ENCODE assay signal across 17 cellular contexts in the genomic region with DNA sequence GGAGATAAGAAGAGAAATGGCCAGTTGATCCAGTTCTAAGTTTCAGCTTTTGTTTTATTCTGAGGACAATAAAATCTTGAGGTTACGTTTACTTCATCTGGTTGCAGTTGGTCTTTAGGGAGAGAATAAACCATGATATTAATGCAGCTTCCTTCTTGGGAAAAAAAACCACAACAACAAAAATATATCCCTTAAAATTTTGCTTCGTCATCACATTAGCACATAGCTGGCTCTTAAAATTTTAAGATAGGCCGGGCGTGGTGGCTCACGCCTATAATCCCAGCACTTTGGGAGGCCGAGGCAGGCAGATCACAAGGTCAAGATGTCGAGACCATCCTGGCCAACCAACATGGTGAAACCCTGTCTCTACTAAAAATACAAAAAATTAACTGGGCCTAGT.
A peak's percentile ranks its signal among the peaks of the same experiment; 100 is the strongest.
DNase-seq lines count a peak whose midpoint lies in the region; ATAC-seq, FAIRE-seq and TF ChIP-seq lines count a peak whose summit lies in the region.
"Had no signal": no experiment of that assay in that cellular context is flagged by ENCODE, and none has a peak within 500 bp of the region (broad histone marks: within the 10 kb centered on the region; RNA-seq: fewer than 3 reads in every experiment).

No MANE protein-coding gene starts in this region.

- H3K4me2 ChIP-seq in HepG2 (ENCODE audit: low read depth, low read length) = no peak overlapping the region
- H3K4me2 ChIP-seq in hepatocyte = no peak overlapping the region
- H3K4me2 ChIP-seq: BLaER1 had no signal

- H3K9me3 Mint-ChIP-seq in WTC11 = no peaks in the 10 kb centered on the region
- peaks cover 2% of the 10 kb centered on the region for H3K9me3 Mint-ChIP-seq in stimulated activated effector memory CD8-positive, alpha-beta T cell treated with anti-CD3 and anti-CD28 coated beads, Interleukin-12 subunit alpha, Interleukin-12 subunit beta, amount 100 ng/mL, for 72 hours
- no peaks in the 10 kb centered on the region for H3K9me3 Mint-ChIP-seq in activated T-cell treated with anti-CD3 and anti-CD28 coated beads, Interleukin-2, amount 50 U/mL, for 72 hours
- H3K9me3 Mint-ChIP-seq: CD4-positive, CD25-positive, alpha-beta regulatory T cell had no signal

- no peaks in the 10 kb centered on the region; a peak in 1 of 5 replicates for H3K27me3 ChIP-seq in HepG2 (ENCODE audit: control insufficient read depth in 1 of 2, insufficient read depth in 2 of 2, low read length in 2 of 2)
- H3K27me3 ChIP-seq in right lobe of liver = no peaks in the 10 kb centered on the region
- H3K27me3 ChIP-seq in hepatocyte = no peaks in the 10 kb centered on the region
- H3K27me3 ChIP-seq: BLaER1 had no signal

- intact Hi-C loops in HepG2 (cut with micrococcal nuclease; ENCODE audit: unreplicated experiment) (no loop called here), right lobe of liver (cut with DNase I) (no loop called here)

- in situ Hi-C loops in HepG2 (cut with HindIII; ENCODE audit: extremely low pct_ligation_motif_present, low pct_unique_long_range_greater_than_20kb) = no loop called here

- H3K9me2 ChIP-seq in hepatocyte (replicated peaks; ENCODE audit: insufficient read depth) = no peaks in the 10 kb centered on the region

- WGBS in HepG2 (ENCODE audit: low lambda C conversion rate) = 47% methylated on average over 7 of the region's 7 CpGs
- 65% methylated on average over 7 of the region's 7 CpGs for WGBS in right lobe of liver (ENCODE audit: insufficient coverage, low coverage, low lambda C conversion rate, missing lambda C conversion rate)
- WGBS in hepatocyte (ENCODE audit: low lambda C conversion rate, missing lambda C conversion rate) = 85% methylated on average over 7 of the region's 7 CpGs

- POLR2A ChIA-PET in HepG2 (lab: Yijun Ruan, JAX) (no interaction called here), WTC11 (lab: Charles Lee) (no interaction called here)

- CTCF ChIA-PET in HepG2 (lab: Yijun Ruan, JAX; ENCODE audit: low intra/inter-chr PET ratio, low total read pairs) = no interaction called here
- CTCF ChIA-PET in WTC11 (lab: Charles Lee) = no interaction called here

- H2AFZ ChIP-seq in HepG2 (ENCODE audit: low read length) (no peak overlapping the region), hepatocyte (no peak overlapping the region)
- H2AFZ ChIP-seq: GM23248 had no signal

- no peak for TF ChIP-seq RAD21 in HepG2 (CRISPR knock-in tag; IDR thresholded peaks at IDR 0.05)

- TF ChIP-seq CTCF in HepG2 (CRISPR knock-in tag; IDR thresholded peaks at IDR 0.05) = no peak
- TF ChIP-seq CTCF in right lobe of liver (IDR thresholded peaks at IDR 0.05) = no peak
- TF ChIP-seq CTCF in WTC11 (IDR thresholded peaks at IDR 0.05) = no peak
- TF ChIP-seq CTCF in hepatocyte (IDR thresholded peaks at IDR 0.05; ENCODE audit: poor library complexity) = no peak

- no peak overlapping the region for H3K4me3 Mint-ChIP-seq in WTC11
- no peak overlapping the region for H3K4me3 Mint-ChIP-seq in stimulated activated effector memory CD8-positive, alpha-beta T cell treated with anti-CD3 and anti-CD28 coated beads, Interleukin-12 subunit alpha, Interleukin-12 subunit beta, amount 100 ng/mL, for 72 hours
- H3K4me3 Mint-ChIP-seq in activated T-cell treated with anti-CD3 and anti-CD28 coated beads, Interleukin-2, amount 50 U/mL, for 72 hours = no peak overlapping the region
- H3K4me3 Mint-ChIP-seq: CD4-positive, CD25-positive, alpha-beta regulatory T cell had no signal

- no peaks in the 10 kb centered on the region for H3K4me1 Mint-ChIP-seq in WTC11
- H3K4me1 Mint-ChIP-seq in stimulated activated effector memory CD8-positive, alpha-beta T cell treated with anti-CD3 and anti-CD28 coated beads, Interleukin-12 subunit alpha, Interleukin-12 subunit beta, amount 100 ng/mL, for 72 hours = no peaks in the 10 kb centered on the region
- no peaks in the 10 kb centered on the region for H3K4me1 Mint-ChIP-seq in activated T-cell treated with anti-CD3 and anti-CD28 coated beads, Interleukin-2, amount 50 U/mL, for 72 hours (ENCODE audit: low read depth)
- H3K4me1 Mint-ChIP-seq: CD4-positive, CD25-positive, alpha-beta regulatory T cell had no signal

- no peak for FAIRE-seq in HepG2 (lab: Jason Lieb, UNC)
- FAIRE-seq: GM18507 had no signal

- H3K4me3 ChIP-seq in HepG2 (replicated peaks in 1 of 3; ENCODE audit: insufficient read depth in 1 of 3, low read depth in 2 of 3, low read length in 3 of 3) (no peak overlapping the region), right lobe of liver (no peak overlapping the region), hepatocyte (no peak overlapping the region)
- H3K4me3 ChIP-seq: BLaER1, GM23248 had no signal

- H3K27ac ChIP-seq in HepG2 (ENCODE audit: extremely low read length, insufficient read depth, low read length) (no peak overlapping the region), right lobe of liver (no peak overlapping the region), hepatocyte (peak overlapping the region; percentile 7)
- H3K27ac ChIP-seq: 22Rv1, BLaER1, GM23248 had no signal

- H3K4me1 ChIP-seq in HepG2 (ENCODE audit: insufficient read depth, low read length) (no peaks in the 10 kb centered on the region), right lobe of liver (no peaks in the 10 kb centered on the region), hepatocyte (ENCODE audit: insufficient read depth) (no peaks in the 10 kb centered on the region)
- H3K4me1 ChIP-seq: BLaER1 had no signal

- H3K9me3 ChIP-seq in HepG2 (ENCODE audit: low read length) (no peaks in the 10 kb centered on the region), right lobe of liver (no peaks in the 10 kb centered on the region), hepatocyte (ENCODE audit: low read depth) (no peaks in the 10 kb centered on the region)
- H3K9me3 ChIP-seq: BLaER1 had no signal

- no peaks in the 10 kb centered on the region for H3K27me3 Mint-ChIP-seq in WTC11 (ENCODE audit: low read depth)
- peaks cover 11% of the 10 kb centered on the region for H3K27me3 Mint-ChIP-seq in activated T-cell treated with anti-CD3 and anti-CD28 coated beads, Interleukin-2, amount 50 U/mL, for 72 hours (ENCODE audit: low read depth)
- H3K27me3 Mint-ChIP-seq: CD4-positive, CD25-positive, alpha-beta regulatory T cell had no signal

- no peaks in the 10 kb centered on the region for H3K79me2 ChIP-seq in HepG2 (ENCODE audit: insufficient read depth, low read length)
- H3K79me2 ChIP-seq in hepatocyte = no peaks in the 10 kb centered on the region

- ATAC-seq in HepG2 = no peak
- no peak for ATAC-seq in right lobe of liver
- ATAC-seq in WTC11 = no peak
- ATAC-seq in stimulated activated effector memory CD8-positive, alpha-beta T cell treated with anti-CD3 and anti-CD28 coated beads, Interleukin-12 subunit alpha, Interleukin-12 subunit beta, amount 100 ng/mL, for 72 hours = no peak
- ATAC-seq in activated T-cell treated with anti-CD3 and anti-CD28 coated beads, Interleukin-2, amount 50 U/mL, for 72 hours (replicated peaks in 1 of 2) = no peak

- H3K36me3 ChIP-seq in HepG2 (replicated peaks in 1 of 2; ENCODE audit: control insufficient read depth in 1 of 2, insufficient read depth in 2 of 2, low read length in 2 of 2) (no peaks in the 10 kb centered on the region), right lobe of liver (no peaks in the 10 kb centered on the region), hepatocyte (replicated peaks; ENCODE audit: insufficient read depth, low read depth) (no peaks in the 10 kb centered on the region)
- H3K36me3 ChIP-seq: BLaER1 had no signal

- TF ChIP-seq EP300 in HepG2 (IDR thresholded peaks at IDR 0.05; ENCODE audit: low read depth in 2 of 2, low read length in 2 of 2) (no peak), HepG2 (CRISPR knock-in tag; IDR thresholded peaks at IDR 0.05; ENCODE audit: borderline replicate concordance) (no peak)

- no peak for DNase-seq in HepG2 (ENCODE audit: low spot score)
- no peak for DNase-seq in right lobe of liver
- DNase-seq in WTC11 (ENCODE audit: low spot score) = no peak
- no peak for DNase-seq in hepatocyte (ENCODE audit: low spot score)
- DNase-seq in effector CD4-positive, alpha-beta T cell = no peak
- no peak for DNase-seq in stimulated activated effector memory CD8-positive, alpha-beta T cell treated with anti-CD3 and anti-CD28 coated beads, Interleukin-12 subunit alpha, Interleukin-12 subunit beta, amount 100 ng/mL, for 72 hours (ENCODE audit: low spot score in 2 of 2)
- no peak for DNase-seq in RKO (ENCODE audit: low spot score)
- DNase-seq in activated T-cell treated with anti-CD3 and anti-CD28 coated beads, Interleukin-2, amount 50 U/mL, for 72 hours = no peak
- DNase-seq: AML-193; Calu3; CD4-positive, CD25-positive, alpha-beta regulatory T cell; DMS 273 treated with DMSO at 0.1 percent for 48 hours; GM23248; H7 had no signal

- H3K9ac ChIP-seq in HepG2 (ENCODE audit: insufficient read depth, low read depth, low read length) = no peak overlapping the region
- H3K9ac ChIP-seq: BLaER1, GM23248 had no signal

- TF ChIP-seq POLR2A in HepG2 (IDR thresholded peaks at IDR 0.05; ENCODE audit: insufficient read depth in 1 of 2, low read depth in 2 of 2, low read length in 2 of 2) (no peak), right lobe of liver (IDR thresholded peaks at IDR 0.05) (no peak)

- H3K27ac Mint-ChIP-seq in WTC11 = 0 out of 2 replicates have a peak overlapping the region, but pooled peaks have one; percentile 55
- H3K27ac Mint-ChIP-seq in stimulated activated effector memory CD8-positive, alpha-beta T cell treated with anti-CD3 and anti-CD28 coated beads, Interleukin-12 subunit alpha, Interleukin-12 subunit beta, amount 100 ng/mL, for 72 hours = no peak overlapping the region
- no peak overlapping the region for H3K27ac Mint-ChIP-seq in activated T-cell treated with anti-CD3 and anti-CD28 coated beads, Interleukin-2, amount 50 U/mL, for 72 hours
- H3K27ac Mint-ChIP-seq: CD4-positive, CD25-positive, alpha-beta regulatory T cell had no signal

- BruUV-seq in HepG2 (replicated peaks; lab: Mats Ljungman, UMichigan) = no TSS peak

- no peaks in the 10 kb centered on the region for H3K36me3 Mint-ChIP-seq in WTC11
- no peaks in the 10 kb centered on the region for H3K36me3 Mint-ChIP-seq in stimulated activated effector memory CD8-positive, alpha-beta T cell treated with anti-CD3 and anti-CD28 coated beads, Interleukin-12 subunit alpha, Interleukin-12 subunit beta, amount 100 ng/mL, for 72 hours
- H3K36me3 Mint-ChIP-seq in activated T-cell treated with anti-CD3 and anti-CD28 coated beads, Interleukin-2, amount 50 U/mL, for 72 hours (ENCODE audit: insufficient read depth in 2 of 2) = no peaks in the 10 kb centered on the region
- H3K36me3 Mint-ChIP-seq: CD4-positive, CD25-positive, alpha-beta regulatory T cell had no signal

- no peaks in the 10 kb centered on the region for H4K20me1 ChIP-seq in HepG2 (ENCODE audit: insufficient read depth, low read length)
- no peaks in the 10 kb centered on the region for H4K20me1 ChIP-seq in hepatocyte (ENCODE audit: insufficient read depth, poor library complexity, severe bottlenecking)
- H4K20me1 ChIP-seq: BLaER1 had no signal

TF ChIP-seq in WTC11, 78 proteins besides CTCF, POLR2A, EP300 and RAD21 (continues in another document):
- TF ChIP-seq, protein P1, sequence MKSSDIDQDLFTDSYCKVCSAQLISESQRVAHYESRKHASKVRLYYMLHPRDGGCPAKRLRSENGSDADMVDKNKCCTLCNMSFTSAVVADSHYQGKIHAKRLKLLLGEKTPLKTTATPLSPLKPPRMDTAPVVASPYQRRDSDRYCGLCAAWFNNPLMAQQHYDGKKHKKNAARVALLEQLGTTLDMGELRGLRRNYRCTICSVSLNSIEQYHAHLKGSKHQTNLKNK (CRISPR knock-in tag; IDR thresholded peaks at IDR 0.05) = no peak
